In the genomic region with DNA sequence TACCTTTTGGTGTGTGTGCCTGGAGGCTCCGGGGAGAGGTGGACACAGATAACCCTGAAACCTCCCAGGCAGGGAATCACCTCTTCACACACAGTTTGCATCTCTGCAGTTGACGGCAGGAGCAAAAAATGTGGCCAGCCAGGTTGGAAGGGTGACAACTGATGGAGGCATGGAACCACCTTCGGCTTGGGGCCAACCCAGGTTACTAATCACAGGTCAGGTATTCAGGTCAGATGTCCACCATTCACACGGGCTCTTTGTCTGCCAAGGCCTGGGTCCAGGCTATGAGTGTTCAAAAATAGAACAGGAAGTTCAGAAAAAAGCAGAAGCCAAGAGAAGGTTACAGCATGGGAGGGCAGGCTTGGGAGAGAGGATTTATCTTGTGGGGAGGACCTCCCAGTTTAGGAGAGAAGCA, we compare ENCODE assay signal across 18 cellular contexts.
DNase-seq lines count a peak whose midpoint lies in the region; ATAC-seq, FAIRE-seq and TF ChIP-seq lines count a peak whose summit lies in the region.
"Had no signal": no experiment of that assay in that cellular context is flagged by ENCODE, and none has a peak within 500 bp of the region (broad histone marks: within the 10 kb centered on the region; RNA-seq: fewer than 3 reads in every experiment).

No MANE protein-coding gene starts in this region.

- peaks cover 24% of the 10 kb centered on the region for H3K4me1 Mint-ChIP-seq in glutamatergic neuron (ENCODE audit: low read depth, unreplicated experiment)

- peaks cover 0 to 6% (median 0%) of the 10 kb centered on the region in 3 donors for H3K4me1 ChIP-seq in pancreas

- no peaks in the 10 kb centered on the region for H3K36me3 Mint-ChIP-seq in glutamatergic neuron (ENCODE audit: unreplicated experiment)
- H3K36me3 Mint-ChIP-seq: IgD-negative memory B cell, natural killer cell had no signal

- ATAC-seq in pancreas (peak; percentile 71 to 90 (median 86)), GM19397 (IDR thresholded peaks at IDR 0.05; ENCODE audit: unreplicated experiment) (no peak)
- ATAC-seq: activated CD4-positive, CD25-positive, alpha-beta regulatory T cell treated with anti-CD3 and anti-CD28 coated beads, Interleukin-2, amount 50 U/mL, for 24 hours; natural killer cell had no signal

- WGBS in pancreas, 2 donors, result 26 to 45% methylated on average over 4 of the region's 4 CpGs

- FAIRE-seq in pancreas (lab: Jason Lieb, UNC), result no peak
- FAIRE-seq: islet of Langerhans, small intestine had no signal

- intact Hi-C loops in pancreas (cut with DNase I) (no loop called here), posterior cingulate gyrus (cut with DNase I) (no loop called here)

- H3K36me3 ChIP-seq in pancreas, result no peaks in the 10 kb centered on the region
- H3K36me3 ChIP-seq: SJCRH30 had no signal

- no peaks in the 10 kb centered on the region for H3K27me3 ChIP-seq in pancreas
- H3K27me3 ChIP-seq: SJCRH30 had no signal

- H3K9me3 ChIP-seq in pancreas, result no peaks in the 10 kb centered on the region
- H3K9me3 ChIP-seq: SJCRH30 had no signal

- DNase-seq in HT-29 (ENCODE audit: low spot score), result peak; percentile 85
- peak; percentile 65 for DNase-seq in SKM-1 treated with dmso at 0.1 percent for 144 hours (lab: John Stamatoyannopoulos, UW; ENCODE audit: unreplicated experiment)
- DNase-seq in glutamatergic neuron, result no peak
- peak in 5 of 6 donors; percentile 51 to 66 (median 53) for DNase-seq in pancreas
- DNase-seq in COR-L47 (lab: John Stamatoyannopoulos, UW), result no peak
- DNase-seq in coronary artery (ENCODE audit: low spot score), result no peak
- no peak for DNase-seq in posterior cingulate gyrus
- DNase-seq: activated T-cell treated with anti-CD3 and anti-CD28 coated beads, Interleukin-2, amount 50 U/mL, for 1 hour; foreskin melanocyte; natural killer cell; NCI-H526 treated with DMSO at 0.1 percent for 48 hours; SJCRH30; small intestine had no signal

- peak overlapping the region in 2 of 4 donors; percentile 38 to 64 for H3K27ac ChIP-seq in pancreas
- no peak overlapping the region for H3K27ac ChIP-seq in coronary artery
- H3K27ac ChIP-seq: C4-2B, SJCRH30 had no signal

- H3K4me3 ChIP-seq in pancreas (no peak overlapping the region), coronary artery (no peak overlapping the region)
- H3K4me3 ChIP-seq: SJCRH30 had no signal

- TF ChIP-seq CTCF in glutamatergic neuron (IDR thresholded peaks at IDR 0.05; ENCODE audit: partially characterized antibody, unreplicated experiment) (no peak), pancreas (IDR thresholded peaks at IDR 0.05) (no peak), coronary artery (IDR thresholded peaks at IDR 0.05) (no peak)

- peak overlapping the region; percentile 3 for H3K27ac Mint-ChIP-seq in glutamatergic neuron (ENCODE audit: unreplicated experiment)
- H3K27ac Mint-ChIP-seq: natural killer cell had no signal

- H3K9me3 Mint-ChIP-seq in glutamatergic neuron (ENCODE audit: unreplicated experiment), result no peaks in the 10 kb centered on the region
- H3K9me3 Mint-ChIP-seq: IgD-negative memory B cell, natural killer cell had no signal

- no peak overlapping the region for H3K4me3 Mint-ChIP-seq in glutamatergic neuron (ENCODE audit: unreplicated experiment)
- H3K4me3 Mint-ChIP-seq: IgD-negative memory B cell, natural killer cell had no signal

- H3K27me3 Mint-ChIP-seq in glutamatergic neuron (ENCODE audit: unreplicated experiment), result peaks cover 3% of the 10 kb centered on the region

Comparison
In these comparisons a context has a peak if more than half of its experiments do, and no peak if none do; other contexts are left out.
1. DNase-seq: peak in HT-29 (single experiment), SKM-1 treated with dmso at 0.1 percent for 144 hours (single experiment) and pancreas (5 of 6); none in glutamatergic neuron (single experiment), COR-L47 (single experiment), coronary artery (single experiment) and posterior cingulate gyrus (0 of 10).